Comparison of ENCODE assay signal across 3 cellular contexts in genomic region chr21:22795091-22795490, GRCh38.
TF ChIP-seq lines count a peak whose summit lies in the region.

No MANE protein-coding gene starts in this region.

TF ChIP-seq in HepG2, 621 proteins besides CTCF, POLR2A, EP300 and RAD21:
- no peak for TF ChIP-seq ZBTB26 (CRISPR knock-in tag; IDR thresholded peaks at IDR 0.05; ENCODE audit: borderline replicate concordance)
- peak; percentile 84 to 89 for TF ChIP-seq MAFK (conservative IDR thresholded peaks at IDR 0.05 in 1 of 2, IDR thresholded peaks at IDR 0.05 in 1 of 2; ENCODE audit: low read length in 2 of 2)
- peak; percentile 84 for TF ChIP-seq MAFF (IDR thresholded peaks at IDR 0.05; ENCODE audit: low read depth, low read length)

TF ChIP-seq in IMR-90, 13 proteins besides CTCF, POLR2A, EP300 and RAD21:
- TF ChIP-seq BHLHE40 (IDR thresholded peaks at IDR 0.05; ENCODE audit: low read depth, low read length) = no peak
- peak; percentile 78 for TF ChIP-seq MAFK (IDR thresholded peaks at IDR 0.05; ENCODE audit: low read depth, low read length)

TF ChIP-seq in K562, 482 proteins besides CTCF, POLR2A, EP300 and RAD21:
- TF ChIP-seq ZNF512 (tag; IDR thresholded peaks at IDR 0.05) (no peak), KLF1 (tag; IDR thresholded peaks at IDR 0.05) (no peak), SMAD1 (IDR thresholded peaks at IDR 0.05; ENCODE audit: low read depth, low read length, partially characterized antibody) (no peak), C11orf30 (IDR thresholded peaks at IDR 0.05; ENCODE audit: low read depth) (peak; percentile 56), MAFG (tag; conservative IDR thresholded peaks at IDR 0.05) (peak; percentile 71), MAFF (IDR thresholded peaks at IDR 0.05; ENCODE audit: low read length) (peak; percentile 63), MAFK (IDR thresholded peaks at IDR 0.05; ENCODE audit: low read length) (peak; percentile 54; the same call in 1 of the 2 replicates), ZNF316 (IDR thresholded peaks at IDR 0.05) (peak; percentile 74), ZNF445 (CRISPR knock-in tag; IDR thresholded peaks at IDR 0.05; ENCODE audit: low read depth) (no peak), PHB2 (IDR thresholded peaks at IDR 0.05; ENCODE audit: low read depth) (no peak)
